ENCODE assay signal across 22 cellular contexts in genomic region chr7:95204618-95205017, GRCh38.
A peak's percentile ranks its signal among the peaks of the same experiment; 100 is the strongest.
DNase-seq lines count a peak whose midpoint lies in the region; ATAC-seq and TF ChIP-seq lines count a peak whose summit lies in the region.
"Had no signal": no experiment of that assay in that cellular context is flagged by ENCODE, and none has a peak within 500 bp of the region (broad histone marks: within the 10 kb centered on the region; RNA-seq: fewer than 3 reads in every experiment).

No MANE protein-coding gene starts in this region.

- H3K4me3 ChIP-seq in GM06990 (replicated peaks; ENCODE audit: low read depth, low read length) (no peak overlapping the region), mesenchymal stem cell (ENCODE audit: insufficient read depth in 1 of 2, low read depth in 1 of 2, low read length in 2 of 2) (no peak overlapping the region), colonic mucosa (no peak overlapping the region)
- H3K4me3 ChIP-seq: HAP-1 had no signal

- intact Hi-C loops in sciatic nerve (cut with DNase I): no loop called here
- intact Hi-C loops in colonic mucosa (cut with DNase I): no loop called here

- no peak overlapping the region for H2BK5ac ChIP-seq in mesenchymal stem cell (ENCODE audit: low read depth, low read length, poor library complexity, severe bottlenecking)

- H3K4ac ChIP-seq in mesenchymal stem cell (ENCODE audit: low read depth in 1 of 2, low read length in 2 of 2): no peak overlapping the region

- H3K23ac ChIP-seq in mesenchymal stem cell (ENCODE audit: low read length in 2 of 2): peak overlapping the region in 1 of 2 experiments; percentile 15

- H3K4me1 ChIP-seq in mesenchymal stem cell (ENCODE audit: control insufficient read depth, insufficient read depth, low read depth, low read length) (peaks cover 6% of the 10 kb centered on the region), colonic mucosa (no peaks in the 10 kb centered on the region)

- ATAC-seq in WTC11 (no peak), sciatic nerve (peak; percentile 24), HG03135 (IDR thresholded peaks at IDR 0.05; ENCODE audit: unreplicated experiment) (no peak)
- ATAC-seq: Panc1 had no signal

- peak overlapping the region in 1 of 2 experiments; percentile 14 for H3K14ac ChIP-seq in mesenchymal stem cell (ENCODE audit: low read length in 2 of 2)

- 97% methylated on average over 6 of the region's 6 CpGs for WGBS in mesenchymal stem cell

- H3K27me3 ChIP-seq in GM06990 (replicated peaks; ENCODE audit: control insufficient read depth, insufficient read depth, low read length) (no peaks in the 10 kb centered on the region), mesenchymal stem cell (ENCODE audit: control insufficient read depth in 1 of 2, insufficient read depth in 1 of 2, low read length in 2 of 2) (no peaks in the 10 kb centered on the region), colonic mucosa (no peaks in the 10 kb centered on the region)

- H3K79me1 ChIP-seq in mesenchymal stem cell (replicated peaks; ENCODE audit: low read length, poor library complexity, severe bottlenecking): peaks cover 5% of the 10 kb centered on the region

- peak overlapping the region; percentile 38 for H2BK15ac ChIP-seq in mesenchymal stem cell (ENCODE audit: low read depth, poor library complexity, severe bottlenecking)

- H3K9ac ChIP-seq in mesenchymal stem cell (ENCODE audit: low read length): no peak overlapping the region
- H3K9ac ChIP-seq in colonic mucosa (ENCODE audit: low read depth in 2 of 2, low read length in 2 of 2): no peak overlapping the region

- no peaks in the 10 kb centered on the region for H3K9me3 Mint-ChIP-seq in WTC11

- H3K4me3 Mint-ChIP-seq in WTC11: no peak overlapping the region
- H3K4me3 Mint-ChIP-seq: CD8-positive, alpha-beta memory T cell had no signal

- H4K91ac ChIP-seq in mesenchymal stem cell (ENCODE audit: low read length): peak overlapping the region; percentile 34

- peak overlapping the region in 1 of 2 experiments; percentile 86 for H3K18ac ChIP-seq in mesenchymal stem cell (ENCODE audit: low read depth in 1 of 2, low read length in 2 of 2)

- H3K4me1 Mint-ChIP-seq in WTC11: no peaks in the 10 kb centered on the region
- H3K4me1 Mint-ChIP-seq: CD8-positive, alpha-beta memory T cell had no signal

- H3K36me3 ChIP-seq in GM06990 (ENCODE audit: control insufficient read depth, insufficient read depth, low read length) (no peaks in the 10 kb centered on the region), mesenchymal stem cell (ENCODE audit: control insufficient read depth in 1 of 2, insufficient read depth in 2 of 2, low read depth in 1 of 2, low read length in 2 of 2) (peaks cover 0 to 5% of the 10 kb centered on the region in 2 experiments), colonic mucosa (no peaks in the 10 kb centered on the region)
- H3K36me3 ChIP-seq: HAP-1 had no signal

- H2AK5ac ChIP-seq in mesenchymal stem cell (ENCODE audit: low read length, severe bottlenecking): peak overlapping the region; percentile 42

- no peak for TF ChIP-seq CTCF in GM06990 (IDR thresholded peaks at IDR 0.05; ENCODE audit: insufficient read depth, low read length, poor library complexity, severe bottlenecking)
- TF ChIP-seq CTCF in WTC11 (IDR thresholded peaks at IDR 0.05): no peak
- TF ChIP-seq CTCF in colonic mucosa (IDR thresholded peaks at IDR 0.05): no peak

- CTCF ChIA-PET in WTC11 (lab: Charles Lee): no interaction called here

- no peaks in the 10 kb centered on the region for H3K36me3 Mint-ChIP-seq in WTC11
- H3K36me3 Mint-ChIP-seq: CD8-positive, alpha-beta memory T cell had no signal

- DNase-seq in GM06990 (ENCODE audit: extremely low read depth, insufficient read length): peak; percentile 3
- DNase-seq in WTC11 (ENCODE audit: low spot score): no peak
- DNase-seq in mesenchymal stem cell: no peak
- DNase-seq in sciatic nerve (ENCODE audit: low spot score): no peak
- DNase-seq in NK-92 (lab: John Stamatoyannopoulos, UW; ENCODE audit: unreplicated experiment): no peak
- DNase-seq in NCI-H1092 treated with DMSO at 0.1 percent for 48 hours (lab: John Stamatoyannopoulos, UW): no peak
- no peak for DNase-seq in colonic mucosa
- DNase-seq: 8988T; AML-193; C1 segment of cervical spinal cord; Calu3; CD8-positive, alpha-beta memory T cell; GDM1; NCI-H2171; NCI-H345; NCI-H524; NCI-H774; SIG-M5 had no signal

- H3K4me2 ChIP-seq in mesenchymal stem cell (ENCODE audit: low read length, poor library complexity, severe bottlenecking): no peak overlapping the region

- H3K27ac ChIP-seq in mesenchymal stem cell (ENCODE audit: low read length, poor library complexity, severe bottlenecking) (no peak overlapping the region), colonic mucosa (no peak overlapping the region)
- H3K27ac ChIP-seq: HL-60 had no signal

- POLR2A ChIA-PET in WTC11 (lab: Charles Lee): no interaction called here

- H2AFZ ChIP-seq in mesenchymal stem cell (ENCODE audit: low read depth, low read length): peak overlapping the region; percentile 29

- H3K27ac Mint-ChIP-seq in WTC11: no peak overlapping the region

- H3K9me3 ChIP-seq in mesenchymal stem cell (ENCODE audit: control insufficient read depth, low read length) (no peaks in the 10 kb centered on the region), colonic mucosa (no peaks in the 10 kb centered on the region)
- H3K9me3 ChIP-seq: HAP-1 had no signal

- no peak overlapping the region for H2BK120ac ChIP-seq in mesenchymal stem cell (ENCODE audit: low read depth, low read length)

- H2BK12ac ChIP-seq in mesenchymal stem cell (ENCODE audit: low read length in 2 of 2): peak overlapping the region in 1 of 2 experiments; percentile 59

- no peak overlapping the region for H4K8ac ChIP-seq in mesenchymal stem cell (ENCODE audit: low read length)

- H3K27me3 Mint-ChIP-seq in WTC11 (ENCODE audit: low read depth): no peaks in the 10 kb centered on the region
- H3K27me3 Mint-ChIP-seq: CD8-positive, alpha-beta memory T cell had no signal

TF ChIP-seq in WTC11, 78 proteins besides CTCF, POLR2A, EP300 and RAD21:
- 0 out of 2 replicates have a peak, but pooled peaks have one; percentile 43 for TF ChIP-seq NFE2L1 (CRISPR knock-in tag; IDR thresholded peaks at IDR 0.05)
- no peak for TF ChIP-seq KAT7 (CRISPR knock-in tag; IDR thresholded peaks at IDR 0.05; ENCODE audit: borderline replicate concordance)
